8 cellular contexts compared by ENCODE assay signal in genomic region chr2:28649481-28650260, GRCh38.
DNase-seq lines count a peak whose midpoint lies in the region; ATAC-seq and TF ChIP-seq lines count a peak whose summit lies in the region.

No MANE protein-coding gene starts in this region.

- peak; percentile 82 for ATAC-seq in Panc1
- no peak for ATAC-seq in HG02840 (IDR thresholded peaks at IDR 0.05; ENCODE audit: low FRiP score, unreplicated experiment)

- in situ Hi-C loops in Panc1 (cut with HindIII; ENCODE audit: low pct_unique_long_range_greater_than_20kb, low sequenced_read_pairs): no loop called here

- peaks cover 4% of the 10 kb centered on the region; the same call in 1 of the 2 replicates for H3K4me1 ChIP-seq in Panc1 (ENCODE audit: control insufficient read depth, insufficient read depth, low read length)

- no peaks in the 10 kb centered on the region for H3K9me3 ChIP-seq in Panc1 (ENCODE audit: control insufficient read depth, insufficient read depth, low read depth, low read length)

- CTCF ChIA-PET in Panc1 (lab: Charles Lee): no interaction called here

- BruUV-seq in Panc1 (replicated peaks; lab: Mats Ljungman, UMichigan): no TSS peak

- H3K27me3 ChIP-seq in Panc1 (ENCODE audit: control insufficient read depth, insufficient read depth, low read length): no peaks in the 10 kb centered on the region

- H3K4me3 ChIP-seq in Panc1 (ENCODE audit: low read depth in 2 of 2, low read length in 2 of 2): no peak overlapping the region

- intact Hi-C loops in Panc1 (cut with micrococcal nuclease; ENCODE audit: unreplicated experiment): no loop called here

- no peaks in the 10 kb centered on the region for H3K36me3 ChIP-seq in Panc1 (ENCODE audit: control insufficient read depth, insufficient read depth, low read length)

- TF ChIP-seq CTCF in GM20000 (IDR thresholded peaks at IDR 0.05; ENCODE audit: extremely low read depth, missing control alignments) (no peak), Panc1 (IDR thresholded peaks at IDR 0.05) (no peak)

- DNase-seq in GM20000 (ENCODE audit: low spot score) (peak; percentile 36), Panc1 (ENCODE audit: low read depth, low spot score) (no peak), dermis microvascular lymphatic vessel endothelial cell (ENCODE audit: low read depth in 2 of 2) (peak; percentile 43 to 64), NCI-H345 treated with DMSO at 0.1 percent for 48 hours (lab: John Stamatoyannopoulos, UW; ENCODE audit: unreplicated experiment) (no peak), NCI-H82 treated with DMSO at 0.1 percent for 48 hours (lab: John Stamatoyannopoulos, UW; ENCODE audit: unreplicated experiment) (no peak), dedifferentiated amniotic fluid mesenchymal stem cell (ENCODE audit: extremely low spot score) (no peak)
- peak in 2 of 3 experiments; percentile 20 to 48 for DNase-seq in stimulated activated CD4-positive, alpha-beta T cell treated with anti-CD3 and anti-CD28 coated beads, TNF-alpha, amount 100 ng/mL, for 24 hours (ENCODE audit: low read depth in 3 of 3)

- no peak overlapping the region for H3K27ac ChIP-seq in Panc1 (ENCODE audit: low read length)

- POLR2A ChIA-PET in Panc1 (lab: Charles Lee): no interaction called here

Comparison
In these comparisons a context has a peak if more than half of its experiments do, and no peak if none do; other contexts are left out.
1. DNase-seq: peak in GM20000 (single experiment), dermis microvascular lymphatic vessel endothelial cell (2 of 2) and stimulated activated CD4-positive, alpha-beta T cell treated with anti-CD3 and anti-CD28 coated beads, TNF-alpha, amount 100 ng/mL, for 24 hours (2 of 3); none in Panc1 (single experiment), NCI-H345 treated with DMSO at 0.1 percent for 48 hours (single experiment), NCI-H82 treated with DMSO at 0.1 percent for 48 hours (single experiment) and dedifferentiated amniotic fluid mesenchymal stem cell (single experiment).